23 cellular contexts compared by ENCODE assay signal in genomic region chr16:12625068-12625467, GRCh38.
DNase-seq lines count a peak whose midpoint lies in the region; ATAC-seq and TF ChIP-seq lines count a peak whose summit lies in the region.
"Had no signal": no experiment of that assay in that cellular context is flagged by ENCODE, and none has a peak within 500 bp of the region (broad histone marks: within the 10 kb centered on the region; RNA-seq: fewer than 3 reads in every experiment).

No MANE protein-coding gene starts in this region.

- no peaks in the 10 kb centered on the region for H3K36me3 ChIP-seq in endodermal cell (ENCODE audit: control insufficient read depth, insufficient read depth, low read length)
- H3K36me3 ChIP-seq: adrenal gland, suprapubic skin had no signal

- CTCF ChIA-PET in activated CD4-positive, alpha-beta T cell treated with anti-CD3 and anti-CD28 coated beads for 36 hours (lab: Charles Lee) = interaction anchor here (0.9 kb wide), 1 partner anchor 12 kb away, joined by 3 read pairs; no protein-coding TSS in a partner anchor
- CTCF ChIA-PET in activated CD4-positive, alpha-beta T cell treated with anti-CD3 and anti-CD28 coated beads, Interleukin-2, amount 10 ng/mL, durations not matched to agents 7 days and 5 days (lab: Charles Lee) = no interaction called here

- ATAC-seq in activated CD4-positive, alpha-beta T cell treated with anti-CD3 and anti-CD28 coated beads for 36 hours = peak; percentile 84
- ATAC-seq in GM21390 (IDR thresholded peaks at IDR 0.05; ENCODE audit: unreplicated experiment) (no peak), HG03460 (IDR thresholded peaks at IDR 0.05; ENCODE audit: unreplicated experiment) (no peak)
- ATAC-seq: body of pancreas, natural killer cell had no signal

- H3K4me3 ChIP-seq in endodermal cell (ENCODE audit: low read length) = no peak overlapping the region
- H3K4me3 ChIP-seq: adrenal gland, body of pancreas, suprapubic skin had no signal

- intact Hi-C loops in activated CD4-positive, alpha-beta T cell treated with anti-CD3 and anti-CD28 coated beads for 36 hours (cut with DNase I, micrococcal nuclease) = no loop called here

- no peak overlapping the region for H3K27ac Mint-ChIP-seq in activated CD4-positive, alpha-beta T cell treated with anti-CD3 and anti-CD28 coated beads for 36 hours
- no peak overlapping the region for H3K27ac Mint-ChIP-seq in activated CD4-positive, alpha-beta T cell treated with anti-CD3 and anti-CD28 coated beads, Interleukin-2, amount 10 ng/mL, durations not matched to agents 7 days and 5 days
- H3K27ac Mint-ChIP-seq in endodermal cell (no peak overlapping the region), type B pancreatic cell (no peak overlapping the region)
- H3K27ac Mint-ChIP-seq: CD14-positive monocyte, natural killer cell had no signal

- no peaks in the 10 kb centered on the region for H3K4me1 ChIP-seq in endodermal cell (ENCODE audit: control insufficient read depth, insufficient read depth, low read length)
- H3K4me1 ChIP-seq: adrenal gland, body of pancreas, suprapubic skin had no signal

- no peak overlapping the region for H3K9ac ChIP-seq in endodermal cell (ENCODE audit: extremely low read depth, low read length, poor library complexity, severe bottlenecking)

- no peak for TF ChIP-seq CTCF in endodermal cell (conservative IDR thresholded peaks at IDR 0.05)
- no peak for TF ChIP-seq CTCF in type B pancreatic cell (conservative IDR thresholded peaks at IDR 0.05)

- no peak overlapping the region for H3K27ac ChIP-seq in endodermal cell (ENCODE audit: low read depth, low read length)
- H3K27ac ChIP-seq: adrenal gland, body of pancreas, RWPE1, suprapubic skin had no signal

- peaks cover 10% of the 10 kb centered on the region for H3K4me1 Mint-ChIP-seq in activated CD4-positive, alpha-beta T cell treated with anti-CD3 and anti-CD28 coated beads for 36 hours
- peaks cover 2% of the 10 kb centered on the region for H3K4me1 Mint-ChIP-seq in activated CD4-positive, alpha-beta T cell treated with anti-CD3 and anti-CD28 coated beads, Interleukin-2, amount 10 ng/mL, durations not matched to agents 7 days and 5 days
- H3K4me1 Mint-ChIP-seq in endodermal cell (peaks cover 2% of the 10 kb centered on the region), type B pancreatic cell (ENCODE audit: unreplicated experiment) (no peaks in the 10 kb centered on the region)
- H3K4me1 Mint-ChIP-seq: CD14-positive monocyte had no signal

- WGBS in endodermal cell (ENCODE audit: insufficient coverage in 1 of 2, insufficient read length in 1 of 2), 2 experiments = 74 to 84% methylated on average over 7 of the region's 7 CpGs

- DNase-seq in activated CD4-positive, alpha-beta T cell treated with anti-CD3 and anti-CD28 coated beads for 36 hours = peak; percentile 65
- DNase-seq in activated CD4-positive, alpha-beta T cell treated with anti-CD3 and anti-CD28 coated beads, Interleukin-2, amount 10 ng/mL, durations not matched to agents 7 days and 5 days = no peak
- peak; percentile 16 for DNase-seq in stimulated activated CD4-positive, alpha-beta T cell treated with anti-CD3 and anti-CD28 coated beads, Interleukin-12 subunit alpha, Interleukin-12 subunit beta, amount 100 ng/mL, for 4 hours
- DNase-seq in stimulated activated CD4-positive, alpha-beta T cell treated with anti-CD3 and anti-CD28 coated beads, Interleukin-4, amount 100 ng/mL, for 4 hours = no peak
- DNase-seq in endodermal cell (peak; percentile 69), type B pancreatic cell (ENCODE audit: extremely low spot score, unreplicated experiment) (peak; percentile 42)
- DNase-seq: 8988T; activated CD4-positive, CD25-positive, alpha-beta regulatory T cell; activated effector memory CD4-positive, alpha-beta T cell treated with anti-CD3 and anti-CD28 coated beads, Interleukin-2, amount 50 U/mL, for 16 hours; adrenal gland; body of pancreas; DMS79 treated with DMSO at 0.1 percent for 48 hours; natural killer cell; NCI-H146; NCI-H2107; NCI-H446; NCI-H774; T-helper 1 cell had no signal

- H3K4me3 Mint-ChIP-seq in activated CD4-positive, alpha-beta T cell treated with anti-CD3 and anti-CD28 coated beads for 36 hours = no peak overlapping the region
- no peak overlapping the region for H3K4me3 Mint-ChIP-seq in activated CD4-positive, alpha-beta T cell treated with anti-CD3 and anti-CD28 coated beads, Interleukin-2, amount 10 ng/mL, durations not matched to agents 7 days and 5 days
- no peak overlapping the region for H3K4me3 Mint-ChIP-seq in endodermal cell
- no peak overlapping the region for H3K4me3 Mint-ChIP-seq in type B pancreatic cell
- H3K4me3 Mint-ChIP-seq: CD14-positive monocyte, natural killer cell had no signal

- H3K27me3 ChIP-seq in endodermal cell (ENCODE audit: control insufficient read depth, insufficient read depth, low read length, poor library complexity, severe bottlenecking) = no peaks in the 10 kb centered on the region
- H3K27me3 ChIP-seq: adrenal gland, body of pancreas had no signal

- POLR2A ChIA-PET in activated CD4-positive, alpha-beta T cell treated with anti-CD3 and anti-CD28 coated beads for 36 hours (lab: Charles Lee) = interaction anchor here (0.6 kb wide), 1 partner anchor 168 kb away, joined by 3 read pairs; no protein-coding TSS in a partner anchor
- POLR2A ChIA-PET in activated CD4-positive, alpha-beta T cell treated with anti-CD3 and anti-CD28 coated beads, Interleukin-2, amount 10 ng/mL, durations not matched to agents 7 days and 5 days (lab: Charles Lee) = no interaction called here

- no peaks in the 10 kb centered on the region for H3K9me3 ChIP-seq in endodermal cell (ENCODE audit: control insufficient read depth, low read length)
- H3K9me3 ChIP-seq: adrenal gland, body of pancreas, suprapubic skin had no signal

- H3K9me3 Mint-ChIP-seq in activated CD4-positive, alpha-beta T cell treated with anti-CD3 and anti-CD28 coated beads for 36 hours (ENCODE audit: low read depth) = no peaks in the 10 kb centered on the region
- H3K9me3 Mint-ChIP-seq in activated CD4-positive, alpha-beta T cell treated with anti-CD3 and anti-CD28 coated beads, Interleukin-2, amount 10 ng/mL, durations not matched to agents 7 days and 5 days = no peaks in the 10 kb centered on the region
- H3K9me3 Mint-ChIP-seq in endodermal cell (no peaks in the 10 kb centered on the region), type B pancreatic cell (no peaks in the 10 kb centered on the region)
- H3K9me3 Mint-ChIP-seq: natural killer cell had no signal

- H3K27me3 Mint-ChIP-seq in activated CD4-positive, alpha-beta T cell treated with anti-CD3 and anti-CD28 coated beads for 36 hours = peaks cover 3% of the 10 kb centered on the region
- H3K27me3 Mint-ChIP-seq in activated CD4-positive, alpha-beta T cell treated with anti-CD3 and anti-CD28 coated beads, Interleukin-2, amount 10 ng/mL, durations not matched to agents 7 days and 5 days = no peaks in the 10 kb centered on the region
- H3K27me3 Mint-ChIP-seq in endodermal cell (ENCODE audit: insufficient read depth) = no peaks in the 10 kb centered on the region
- H3K27me3 Mint-ChIP-seq in type B pancreatic cell = peaks cover under 1% of the 10 kb centered on the region

- no peaks in the 10 kb centered on the region for H3K36me3 Mint-ChIP-seq in activated CD4-positive, alpha-beta T cell treated with anti-CD3 and anti-CD28 coated beads for 36 hours (ENCODE audit: low read depth)
- H3K36me3 Mint-ChIP-seq in activated CD4-positive, alpha-beta T cell treated with anti-CD3 and anti-CD28 coated beads, Interleukin-2, amount 10 ng/mL, durations not matched to agents 7 days and 5 days (ENCODE audit: low read depth) = no peaks in the 10 kb centered on the region
- H3K36me3 Mint-ChIP-seq in endodermal cell (ENCODE audit: low read depth) (no peaks in the 10 kb centered on the region), type B pancreatic cell (no peaks in the 10 kb centered on the region)
- H3K36me3 Mint-ChIP-seq: natural killer cell had no signal

Comparison
In these comparisons a context has a peak if more than half of its experiments do, and no peak if none do; other contexts are left out.
1. DNase-seq: peak in activated CD4-positive, alpha-beta T cell treated with anti-CD3 and anti-CD28 coated beads for 36 hours (single experiment), stimulated activated CD4-positive, alpha-beta T cell treated with anti-CD3 and anti-CD28 coated beads, Interleukin-12 subunit alpha, Interleukin-12 subunit beta, amount 100 ng/mL, for 4 hours (single experiment), endodermal cell (single experiment) and type B pancreatic cell (single experiment); none in activated CD4-positive, alpha-beta T cell treated with anti-CD3 and anti-CD28 coated beads, Interleukin-2, amount 10 ng/mL, durations not matched to agents 7 days and 5 days (single experiment) and stimulated activated CD4-positive, alpha-beta T cell treated with anti-CD3 and anti-CD28 coated beads, Interleukin-4, amount 100 ng/mL, for 4 hours (0 of 2).